In genomic region chr5:136526798-136527197, GRCh38 we compare ENCODE assay signal across 17 cellular contexts.
DNase-seq lines count a peak whose midpoint lies in the region; ATAC-seq and TF ChIP-seq lines count a peak whose summit lies in the region.
"Had no signal": no experiment of that assay in that cellular context is flagged by ENCODE, and none has a peak within 500 bp of the region (broad histone marks: within the 10 kb centered on the region; RNA-seq: fewer than 3 reads in every experiment).

No MANE protein-coding gene starts in this region.

- intact Hi-C loops in ovary (cut with DNase I) = no loop called here

- no peak for TF ChIP-seq CTCF in WTC11 (IDR thresholded peaks at IDR 0.05)
- no peak for TF ChIP-seq CTCF in omental fat pad (IDR thresholded peaks at IDR 0.05)
- TF ChIP-seq CTCF in ovary (IDR thresholded peaks at IDR 0.05) = no peak

- H4K5ac ChIP-seq in mesendoderm (ENCODE audit: low read length) = no peak overlapping the region

- POLR2A ChIA-PET in WTC11 (lab: Charles Lee) = no interaction called here

- no peaks in the 10 kb centered on the region for H3K79me1 ChIP-seq in mesendoderm (ENCODE audit: low read length)

- no peak for TF ChIP-seq POLR2A in ovary (IDR thresholded peaks at IDR 0.05)

- H2AK5ac ChIP-seq in mesendoderm (ENCODE audit: low read length) = no peak overlapping the region

- H3K4me3 ChIP-seq in mesendoderm (ENCODE audit: low read length) (no peak overlapping the region), ovary (no peak overlapping the region)
- H3K4me3 ChIP-seq: A549 had no signal

- H3K9ac ChIP-seq in mesendoderm (ENCODE audit: low read length) = no peak overlapping the region

- H3K4me1 ChIP-seq in mesendoderm (ENCODE audit: control insufficient read depth, low read depth, low read length) (no peaks in the 10 kb centered on the region), ovary (ENCODE audit: insufficient read depth) (no peaks in the 10 kb centered on the region)
- H3K4me1 ChIP-seq: A549 had no signal

- H3K4me3 Mint-ChIP-seq in WTC11 = no peak overlapping the region
- H3K4me3 Mint-ChIP-seq: CD4-positive, alpha-beta T cell; H9 had no signal

- no peak overlapping the region for H2BK5ac ChIP-seq in mesendoderm (ENCODE audit: low read length)

- H3K36me3 Mint-ChIP-seq in WTC11 = no peaks in the 10 kb centered on the region; the same call in 1 of the 2 replicates

- no peak overlapping the region for H4K8ac ChIP-seq in mesendoderm (ENCODE audit: low read depth, low read length)

- peaks cover 55% of the 10 kb centered on the region for H3K4me1 Mint-ChIP-seq in WTC11

- no peaks in the 10 kb centered on the region for H3K9me3 ChIP-seq in ovary
- H3K9me3 ChIP-seq: A549 had no signal

- no peaks in the 10 kb centered on the region for H3K36me3 ChIP-seq in mesendoderm (ENCODE audit: control insufficient read depth, insufficient read depth, low read length)
- H3K36me3 ChIP-seq in ovary = no peaks in the 10 kb centered on the region

- no peaks in the 10 kb centered on the region for H3K27me3 Mint-ChIP-seq in WTC11 (ENCODE audit: low read depth)
- H3K27me3 Mint-ChIP-seq: CD4-positive, alpha-beta T cell had no signal

- H3K4ac ChIP-seq in mesendoderm (ENCODE audit: low read depth, low read length) = no peak overlapping the region

- no peaks in the 10 kb centered on the region for H3K79me2 ChIP-seq in mesendoderm (ENCODE audit: control insufficient read depth, insufficient read depth, low read length)

- H3K23ac ChIP-seq in mesendoderm (ENCODE audit: low read length) = no peak overlapping the region

- no peak overlapping the region for H3K4me2 ChIP-seq in mesendoderm (ENCODE audit: low read length)
- H3K4me2 ChIP-seq: A549 had no signal

- no peaks in the 10 kb centered on the region for H3K9me3 Mint-ChIP-seq in WTC11
- H3K9me3 Mint-ChIP-seq: CD4-positive, alpha-beta T cell; H9 had no signal

- H3K56ac ChIP-seq in mesendoderm (ENCODE audit: low read length) = no peak overlapping the region

- DNase-seq in Daoy (ENCODE audit: low read depth) (peak; percentile 23), WTC11 (ENCODE audit: low spot score) (no peak), mesendoderm (no peak), omental fat pad (ENCODE audit: low spot score) (no peak), NCI-H146 treated with DMSO at 0.1 percent for 48 hours (lab: John Stamatoyannopoulos, UW; ENCODE audit: unreplicated experiment) (no peak), SHP77 treated with DMSO at 0.1 percent for 48 hours (lab: John Stamatoyannopoulos, UW) (no peak), ovary (no peak)
- DNase-seq: AML-193; CD4-positive, alpha-beta T cell; DMS153; DMS79; GF-D8; H9 had no signal

- H2BK15ac ChIP-seq in mesendoderm (replicated peaks; ENCODE audit: low read depth) = no peak overlapping the region

- H3K27ac ChIP-seq in mesendoderm (ENCODE audit: low read depth, low read length) = no peak overlapping the region
- H3K27ac ChIP-seq in ovary = no peak overlapping the region
- H3K27ac ChIP-seq: 22Rv1, A549, C4-2B had no signal

- H3K27me3 ChIP-seq in mesendoderm (ENCODE audit: insufficient read depth, low read length, poor library complexity) = no peaks in the 10 kb centered on the region
- no peaks in the 10 kb centered on the region for H3K27me3 ChIP-seq in ovary

- no peak for TF ChIP-seq EP300 in ovary (IDR thresholded peaks at IDR 0.05)

- ATAC-seq in WTC11 (peak; percentile 41; the same call in 1 of the 2 replicates), omental fat pad (ENCODE audit: low FRiP score) (peak; percentile 56)
- ATAC-seq: A549, HepG2 had no signal

- no peak overlapping the region for H2BK120ac ChIP-seq in mesendoderm (ENCODE audit: low read depth, low read length)

- H3K27ac Mint-ChIP-seq in WTC11 = no peak overlapping the region
- H3K27ac Mint-ChIP-seq: CD4-positive, alpha-beta T cell; H9 had no signal

- CTCF ChIA-PET in WTC11 (lab: Charles Lee) = interaction anchor here (1.5 kb wide), 1 partner anchor 159 kb away, joined by 4 read pairs; no protein-coding TSS in a partner anchor

- H3K18ac ChIP-seq in mesendoderm (ENCODE audit: low read length) = peak overlapping the region; percentile 42

- no CpG with 5 or more reads among the region's 5 CpGs for WGBS in mesendoderm (ENCODE audit: extremely low coverage, insufficient coverage, low lambda C conversion rate)
- WGBS in ovary, 3 donors = 4 to 9% (median 6%) methylated on average over 5 of the region's 5 CpGs

TF ChIP-seq in WTC11, 78 proteins besides CTCF, POLR2A, EP300 and RAD21:
- no peak for TF ChIP-seq NFE2L1 (CRISPR knock-in tag; IDR thresholded peaks at IDR 0.05)
- TF ChIP-seq ZNF396 (CRISPR knock-in tag; IDR thresholded peaks at IDR 0.05; ENCODE audit: borderline replicate concordance) = no peak
- no peak for TF ChIP-seq TP53 (CRISPR knock-in tag; IDR thresholded peaks at IDR 0.05)
- no peak for TF ChIP-seq AR (CRISPR knock-in tag; IDR thresholded peaks at IDR 0.05)
- TF ChIP-seq ZNF512 (CRISPR knock-in tag; IDR thresholded peaks at IDR 0.05; ENCODE audit: borderline replicate concordance) = no peak
- no peak for TF ChIP-seq ZNF121 (CRISPR knock-in tag; IDR thresholded peaks at IDR 0.05)
- TF ChIP-seq ETV6 (CRISPR knock-in tag; IDR thresholded peaks at IDR 0.05) = no peak
- TF ChIP-seq PREB (CRISPR knock-in tag; IDR thresholded peaks at IDR 0.05; ENCODE audit: borderline replicate concordance) = no peak
- TF ChIP-seq FOXP1 (CRISPR knock-in tag; IDR thresholded peaks at IDR 0.05; ENCODE audit: borderline replicate concordance) = no peak
- TF ChIP-seq NR1H2 (CRISPR knock-in tag; IDR thresholded peaks at IDR 0.05) = no peak
